Comparison of ENCODE assay signal across 32 cellular contexts in genomic region chr1:233624289-233624688, GRCh38.
"Had no signal": no experiment of that assay in that cellular context is flagged by ENCODE, and none has a peak within 500 bp of the region (broad histone marks: within the 10 kb centered on the region; RNA-seq: fewer than 3 reads in every experiment).

No MANE protein-coding gene starts in this region.

- H3K9me3 Mint-ChIP-seq: activated CD4-positive, alpha-beta memory T cell treated with anti-CD3 and anti-CD28 coated beads for 36 hours; activated CD4-positive, alpha-beta T cell treated with anti-CD3 and anti-CD28 coated beads, Interleukin-2, amount 10 ng/mL, durations not matched to agents 24 days and 14 days; activated naive CD4-positive, alpha-beta T cell treated with anti-CD3 and anti-CD28 coated beads, Interleukin-2, amount 10 ng/mL, durations not matched to agents 7 days and 5 days; activated T-helper 1 cell treated with anti-CD3 and anti-CD28 coated beads, Interleukin-12 subunit alpha, Interleukin-12 subunit beta, Interleukin-2, Interleukin-4 antibody, amounts not matched to agents 30 ng/mL and 10 ng/mL and 1 ng/mL, durations not matched to agents 14 hours and 24 hours and 36 hours; central memory CD8-positive, alpha-beta T cell had no signal

- H3K4me1 Mint-ChIP-seq: activated CD8-positive, alpha-beta memory T cell treated with anti-CD3 and anti-CD28 coated beads, Interleukin-2, amount 10 ng/mL, durations not matched to agents 7 days and 5 days; activated naive CD4-positive, alpha-beta T cell treated with anti-CD3 and anti-CD28 coated beads, Interleukin-2, amount 10 ng/mL, durations not matched to agents 7 days and 5 days; central memory CD8-positive, alpha-beta T cell had no signal

- H3K4me3 Mint-ChIP-seq: activated CD4-positive, alpha-beta memory T cell treated with anti-CD3 and anti-CD28 coated beads for 36 hours; activated CD4-positive, alpha-beta T cell treated with anti-CD3 and anti-CD28 coated beads for 36 hours; activated CD4-positive, alpha-beta T cell treated with anti-CD3 and anti-CD28 coated beads, Interleukin-2, amount 10 ng/mL, durations not matched to agents 24 days and 14 days; activated CD8-positive, alpha-beta memory T cell treated with anti-CD3 and anti-CD28 coated beads, Interleukin-2, amount 10 ng/mL, durations not matched to agents 7 days and 5 days; activated CD8-positive, alpha-beta T cell treated with anti-CD3 and anti-CD28 coated beads, Interleukin-2, amount 10 ng/mL, durations not matched to agents 7 days and 5 days; activated naive CD4-positive, alpha-beta T cell treated with anti-CD3 and anti-CD28 coated beads, Interleukin-2, amount 10 ng/mL, durations not matched to agents 7 days and 5 days; activated naive CD8-positive, alpha-beta T cell; activated T-helper 1 cell treated with anti-CD3 and anti-CD28 coated beads, Interleukin-12 subunit alpha, Interleukin-12 subunit beta, Interleukin-2, Interleukin-4 antibody, amounts not matched to agents 30 ng/mL and 10 ng/mL and 1 ng/mL, durations not matched to agents 14 hours and 24 hours and 36 hours; central memory CD8-positive, alpha-beta T cell had no signal

- H3K36me3 ChIP-seq: brain microvascular endothelial cell, gastroesophageal sphincter, heart right ventricle had no signal

- H3K9me3 ChIP-seq: esophagus squamous epithelium, gastroesophageal sphincter, heart right ventricle had no signal

- ATAC-seq: activated CD4-positive, alpha-beta T cell treated with anti-CD3 and anti-CD28 coated beads for 36 hours; activated CD8-positive, alpha-beta memory T cell treated with anti-CD3 and anti-CD28 coated beads, Interleukin-2, amount 10 ng/mL, durations not matched to agents 7 days and 5 days; activated CD8-positive, alpha-beta T cell treated with anti-CD3 and anti-CD28 coated beads, Interleukin-2, amount 10 ng/mL, durations not matched to agents 7 days and 5 days; gastroesophageal sphincter; heart right ventricle had no signal

- H3K36me3 Mint-ChIP-seq: activated CD4-positive, alpha-beta memory T cell treated with anti-CD3 and anti-CD28 coated beads for 36 hours; activated naive CD4-positive, alpha-beta T cell treated with anti-CD3 and anti-CD28 coated beads, Interleukin-2, amount 10 ng/mL, durations not matched to agents 7 days and 5 days; activated naive CD8-positive, alpha-beta T cell had no signal

- H3K27me3 ChIP-seq: brain microvascular endothelial cell, esophagus squamous epithelium, heart right ventricle had no signal

- H3K4me1 ChIP-seq: gastroesophageal sphincter, heart right ventricle had no signal

- DNase-seq: activated CD4-positive, alpha-beta memory T cell treated with anti-CD3 and anti-CD28 coated beads for 36 hours; activated CD4-positive, alpha-beta T cell treated with anti-CD3 and anti-CD28 coated beads for 36 hours; activated CD4-positive, alpha-beta T cell treated with anti-CD3 and anti-CD28 coated beads, Interleukin-2, amount 10 ng/mL, durations not matched to agents 24 days and 14 days; activated CD4-positive, CD25-positive, alpha-beta regulatory T cell; activated CD4-positive, CD25-positive, alpha-beta regulatory T cell treated with anti-CD3 and anti-CD28 coated beads, Interleukin-2, amount 50 U/mL, for 72 hours; activated CD8-positive, alpha-beta memory T cell treated with anti-CD3 and anti-CD28 coated beads, Interleukin-2, amount 10 ng/mL, durations not matched to agents 7 days and 5 days; activated CD8-positive, alpha-beta memory T cell treated with anti-CD3 and anti-CD28 coated beads, Interleukin-2, amount 50 U/mL, for 4 hours; activated CD8-positive, alpha-beta T cell treated with anti-CD3 and anti-CD28 coated beads, Interleukin-2, amount 10 ng/mL, durations not matched to agents 7 days and 5 days; activated gamma-delta T cell; activated naive CD4-positive, alpha-beta T cell; activated naive CD4-positive, alpha-beta T cell treated with anti-CD3 and anti-CD28 coated beads, Interleukin-2, amount 10 ng/mL, durations not matched to agents 7 days and 5 days; activated T-cell treated with anti-CD3 and anti-CD28 coated beads, Interleukin-2, amount 50 U/mL, for 1 hour; activated T-cell treated with anti-CD3 and anti-CD28 coated beads, Interleukin-2, amount 50 U/mL, for 48 hours; amniotic stem cell; anterior cingulate cortex; brain microvascular endothelial cell; cortex of kidney; dermis blood vessel endothelial cell; effector CD8-positive, alpha-beta T cell; esophagus squamous epithelium; foreskin melanocyte; heart right ventricle; T-helper 2 cell had no signal

- H3K27ac Mint-ChIP-seq: activated CD4-positive, alpha-beta memory T cell treated with anti-CD3 and anti-CD28 coated beads for 36 hours; activated CD4-positive, alpha-beta T cell treated with anti-CD3 and anti-CD28 coated beads for 36 hours; activated CD4-positive, alpha-beta T cell treated with anti-CD3 and anti-CD28 coated beads, Interleukin-2, amount 10 ng/mL, durations not matched to agents 24 days and 14 days; activated CD8-positive, alpha-beta memory T cell treated with anti-CD3 and anti-CD28 coated beads, Interleukin-2, amount 10 ng/mL, durations not matched to agents 7 days and 5 days; activated CD8-positive, alpha-beta T cell treated with anti-CD3 and anti-CD28 coated beads, Interleukin-2, amount 10 ng/mL, durations not matched to agents 7 days and 5 days; activated naive CD4-positive, alpha-beta T cell treated with anti-CD3 and anti-CD28 coated beads, Interleukin-2, amount 10 ng/mL, durations not matched to agents 7 days and 5 days; activated naive CD8-positive, alpha-beta T cell; activated T-helper 1 cell treated with anti-CD3 and anti-CD28 coated beads, Interleukin-12 subunit alpha, Interleukin-12 subunit beta, Interleukin-2, Interleukin-4 antibody, amounts not matched to agents 30 ng/mL and 10 ng/mL and 1 ng/mL, durations not matched to agents 14 hours and 24 hours and 36 hours had no signal

- H3K27ac ChIP-seq: brain microvascular endothelial cell, epithelial cell of prostate, esophagus squamous epithelium, gastroesophageal sphincter, heart right ventricle had no signal

- H3K4me3 ChIP-seq: esophagus squamous epithelium, gastroesophageal sphincter, heart right ventricle had no signal

- FAIRE-seq: astrocyte, bronchial epithelial cell, endometrium, endothelial cell of umbilical vein had no signal
